In the genomic region with DNA sequence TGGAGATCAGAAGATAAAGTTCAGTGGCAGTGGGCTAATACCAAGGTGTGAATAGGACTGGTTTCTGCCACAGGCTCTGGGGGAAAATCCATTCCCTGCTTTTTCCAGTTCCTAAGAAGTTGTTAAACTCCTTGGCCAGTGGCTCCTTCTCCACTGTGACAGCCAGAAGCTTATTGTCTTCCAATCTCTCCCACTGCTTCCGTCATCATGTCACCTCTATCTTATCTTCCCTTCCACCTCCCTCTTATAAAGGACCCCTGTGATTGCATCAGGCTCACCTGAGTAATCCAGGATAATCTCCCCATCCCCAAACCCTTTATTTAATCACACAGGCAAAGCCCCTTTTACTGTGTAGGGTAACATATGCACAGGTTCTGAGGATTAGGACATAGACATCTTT, we compare ENCODE assay signal across 8 cellular contexts.
"Had no signal": no experiment of that assay in that cellular context is flagged by ENCODE, and none has a peak within 500 bp of the region (broad histone marks: within the 10 kb centered on the region; RNA-seq: fewer than 3 reads in every experiment).

No MANE protein-coding gene starts in this region.

- H3K27ac ChIP-seq: HL-60 had no signal

- H3K27me3 Mint-ChIP-seq: IgD-negative memory B cell had no signal

- H3K27ac Mint-ChIP-seq: HFFc6, IgD-negative memory B cell had no signal

- H3K9me3 ChIP-seq: HAP-1 had no signal

- ATAC-seq: HCT116, HepG2 had no signal

- DNase-seq: GOT3, HFFc6, KBM-7 had no signal

- H3K4me1 Mint-ChIP-seq: IgD-negative memory B cell had no signal

- H3K4me3 Mint-ChIP-seq: HFFc6, IgD-negative memory B cell had no signal

- H3K4me3 ChIP-seq: HAP-1 had no signal

- H3K36me3 ChIP-seq: HAP-1 had no signal

- H3K36me3 Mint-ChIP-seq: IgD-negative memory B cell had no signal

- H3K4me1 ChIP-seq: HAP-1 had no signal
